25 cellular contexts compared by ENCODE assay signal in the genomic region with DNA sequence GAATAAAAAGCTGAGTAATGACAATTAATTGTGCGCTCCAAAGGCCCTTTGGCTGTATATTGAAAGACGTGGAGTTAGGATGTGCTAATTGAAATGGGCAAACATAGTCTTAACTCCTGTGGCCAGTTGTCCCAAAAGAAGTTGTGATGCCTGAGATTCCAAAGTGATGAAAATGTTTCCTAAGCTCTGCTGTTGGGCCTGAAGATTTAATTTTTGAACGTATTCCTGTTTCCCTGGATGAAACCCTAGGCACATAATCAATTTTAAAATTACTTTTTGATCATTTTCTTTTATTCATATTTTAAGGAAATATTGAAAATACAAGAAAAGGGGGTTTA.
DNase-seq lines count a peak whose midpoint lies in the region; ATAC-seq, FAIRE-seq and TF ChIP-seq lines count a peak whose summit lies in the region.
"Had no signal": no experiment of that assay in that cellular context is flagged by ENCODE, and none has a peak within 500 bp of the region (broad histone marks: within the 10 kb centered on the region; RNA-seq: fewer than 3 reads in every experiment).

No MANE protein-coding gene starts in this region.

- H3K27ac ChIP-seq in HepG2 (ENCODE audit: extremely low read length, insufficient read depth, low read length) (no peak overlapping the region), right lobe of liver (no peak overlapping the region), mesodermal cell (ENCODE audit: low read depth, low read length, severe bottlenecking) (peak overlapping the region; percentile 52)

- H4K20me1 ChIP-seq in HepG2 (ENCODE audit: insufficient read depth, low read length) = no peaks in the 10 kb centered on the region

- H3K36me3 ChIP-seq in HepG2 (replicated peaks in 1 of 2; ENCODE audit: control insufficient read depth in 1 of 2, insufficient read depth in 2 of 2, low read length in 2 of 2) (no peaks in the 10 kb centered on the region), right lobe of liver (no peaks in the 10 kb centered on the region), adipocyte (ENCODE audit: control insufficient read depth, insufficient read depth, low read length, severe bottlenecking) (no peaks in the 10 kb centered on the region), mesodermal cell (ENCODE audit: control insufficient read depth, insufficient read depth, low read length) (peaks cover 8% of the 10 kb centered on the region)

- CTCF ChIA-PET in HepG2 (lab: Yijun Ruan, JAX; ENCODE audit: low intra/inter-chr PET ratio, low total read pairs) = no interaction called here

- H3K4me2 ChIP-seq in HepG2 (ENCODE audit: low read depth, low read length) = no peak overlapping the region

- H3K4me3 ChIP-seq in HepG2 (replicated peaks in 1 of 3; ENCODE audit: insufficient read depth in 1 of 3, low read depth in 2 of 3, low read length in 3 of 3) (no peak overlapping the region), right lobe of liver (no peak overlapping the region), adipocyte (ENCODE audit: low read length) (no peak overlapping the region), mesodermal cell (ENCODE audit: extremely low read depth, insufficient read depth, low read length, poor library complexity, severe bottlenecking) (no peak overlapping the region)

- TF ChIP-seq CTCF in HepG2 (CRISPR knock-in tag; IDR thresholded peaks at IDR 0.05) (no peak), right lobe of liver (IDR thresholded peaks at IDR 0.05) (no peak)

- FAIRE-seq in HepG2 (lab: Jason Lieb, UNC) (no peak), urothelium cell line (lab: Jason Lieb, UNC) (no peak)
- FAIRE-seq: G401.6, GM12892 had no signal

- POLR2A ChIA-PET in HepG2 (lab: Yijun Ruan, JAX) = no interaction called here

- no peak for DNase-seq in HepG2 (ENCODE audit: low spot score)
- no peak for DNase-seq in right lobe of liver
- peak; percentile 31 for DNase-seq in adipocyte (ENCODE audit: low read depth)
- peak; percentile 13 for DNase-seq in urothelium cell line (ENCODE audit: low spot score)
- no peak for DNase-seq in medulla oblongata (ENCODE audit: extremely low spot score)
- no peak for DNase-seq in NCI-H1048 (lab: John Stamatoyannopoulos, UW)
- DNase-seq: C1 segment of cervical spinal cord; CD4-positive, alpha-beta memory T cell; COR-L47; DMS53; KBM-7; MV-4-11; NCI-H1105 treated with DMSO at 0.1 percent for 48 hours; NCI-H146; NCI-H1930; NCI-H2107; NCI-H446; NCI-H524 treated with DMSO at 0.1 percent for 48 hours; NCI-H82; NK-92 treated with Interleukin-12 subunit alpha and Interleukin-12 subunit beta, amount 100 ng/mL, for 24 hours; PC-3 had no signal

- H3K27me3 ChIP-seq in HepG2 (ENCODE audit: control insufficient read depth in 1 of 2, insufficient read depth in 2 of 2, low read length in 2 of 2) = no peaks in the 10 kb centered on the region; a peak in 1 of 5 replicates
- H3K27me3 ChIP-seq in right lobe of liver = no peaks in the 10 kb centered on the region
- H3K27me3 ChIP-seq in adipocyte (replicated peaks; ENCODE audit: control insufficient read depth, insufficient read depth, low read length) = no peaks in the 10 kb centered on the region

- TF ChIP-seq EP300 in HepG2 (IDR thresholded peaks at IDR 0.05; ENCODE audit: low read depth in 2 of 2, low read length in 2 of 2) = no peak
- no peak for TF ChIP-seq EP300 in HepG2 (CRISPR knock-in tag; IDR thresholded peaks at IDR 0.05; ENCODE audit: borderline replicate concordance)

- H3K79me2 ChIP-seq in HepG2 (ENCODE audit: insufficient read depth, low read length) = no peaks in the 10 kb centered on the region

- no peaks in the 10 kb centered on the region for H3K4me1 ChIP-seq in HepG2 (ENCODE audit: insufficient read depth, low read length)
- H3K4me1 ChIP-seq in right lobe of liver = peaks cover 0 to 34% (median 9%) of the 10 kb centered on the region in 4 donors
- peaks cover 21% of the 10 kb centered on the region for H3K4me1 ChIP-seq in adipocyte (ENCODE audit: control insufficient read depth, insufficient read depth, low read length)
- H3K4me1 ChIP-seq in mesodermal cell (ENCODE audit: control insufficient read depth, insufficient read depth, low read length, poor library complexity, severe bottlenecking) = peaks cover 43% of the 10 kb centered on the region

- no peak overlapping the region for H2AFZ ChIP-seq in HepG2 (ENCODE audit: low read length)

- intact Hi-C loops in HepG2 (cut with micrococcal nuclease; ENCODE audit: unreplicated experiment) = no loop called here
- intact Hi-C loops in right lobe of liver (cut with DNase I) = no loop called here

- BruUV-seq in HepG2 (replicated peaks; lab: Mats Ljungman, UMichigan) = no TSS peak

- ATAC-seq in HepG2 (no peak), right lobe of liver (no peak), GM18873 (IDR thresholded peaks at IDR 0.05; ENCODE audit: low FRiP score, unreplicated experiment) (no peak)
- ATAC-seq: PC-3 had no signal

- no peak overlapping the region for H3K9ac ChIP-seq in HepG2 (ENCODE audit: insufficient read depth, low read depth, low read length)
- no peak overlapping the region for H3K9ac ChIP-seq in adipocyte (ENCODE audit: low read length)

- TF ChIP-seq POLR2A in HepG2 (IDR thresholded peaks at IDR 0.05; ENCODE audit: insufficient read depth in 1 of 2, low read depth in 2 of 2, low read length in 2 of 2) = no peak
- no peak for TF ChIP-seq POLR2A in right lobe of liver (IDR thresholded peaks at IDR 0.05)

- WGBS in HepG2 (ENCODE audit: low lambda C conversion rate) = 1% methylated on average over 3 of the region's 3 CpGs
- 68% methylated on average over 3 of the region's 3 CpGs for WGBS in right lobe of liver (ENCODE audit: insufficient coverage, low coverage, low lambda C conversion rate, missing lambda C conversion rate)
- 85 to 93% methylated on average over 2 of the region's 3 CpGs for WGBS in mesodermal cell (ENCODE audit: insufficient coverage in 2 of 2), 2 experiments

- in situ Hi-C loops in HepG2 (cut with HindIII; ENCODE audit: extremely low pct_ligation_motif_present, low pct_unique_long_range_greater_than_20kb) = no loop called here

- TF ChIP-seq RAD21 in HepG2 (CRISPR knock-in tag; IDR thresholded peaks at IDR 0.05) = no peak

- H3K9me3 ChIP-seq in HepG2 (ENCODE audit: low read length) = no peaks in the 10 kb centered on the region
- H3K9me3 ChIP-seq in right lobe of liver = no peaks in the 10 kb centered on the region
- no peaks in the 10 kb centered on the region for H3K9me3 ChIP-seq in adipocyte (ENCODE audit: control insufficient read depth, low read length)
- no peaks in the 10 kb centered on the region for H3K9me3 ChIP-seq in mesodermal cell (ENCODE audit: control insufficient read depth, low read length)

TF ChIP-seq in HepG2, 621 proteins besides CTCF, POLR2A, EP300 and RAD21 (continues in another document):
- TF ChIP-seq CHD2 (IDR thresholded peaks at IDR 0.05; ENCODE audit: low read depth, low read length) (no peak), PHF5A (CRISPR knock-in tag; IDR thresholded peaks at IDR 0.05; ENCODE audit: low read depth, unreplicated experiment) (no peak), HOXA9 (CRISPR knock-in tag; IDR thresholded peaks at IDR 0.05; ENCODE audit: borderline replicate concordance) (no peak)
- TF ChIP-seq, protein P1, sequence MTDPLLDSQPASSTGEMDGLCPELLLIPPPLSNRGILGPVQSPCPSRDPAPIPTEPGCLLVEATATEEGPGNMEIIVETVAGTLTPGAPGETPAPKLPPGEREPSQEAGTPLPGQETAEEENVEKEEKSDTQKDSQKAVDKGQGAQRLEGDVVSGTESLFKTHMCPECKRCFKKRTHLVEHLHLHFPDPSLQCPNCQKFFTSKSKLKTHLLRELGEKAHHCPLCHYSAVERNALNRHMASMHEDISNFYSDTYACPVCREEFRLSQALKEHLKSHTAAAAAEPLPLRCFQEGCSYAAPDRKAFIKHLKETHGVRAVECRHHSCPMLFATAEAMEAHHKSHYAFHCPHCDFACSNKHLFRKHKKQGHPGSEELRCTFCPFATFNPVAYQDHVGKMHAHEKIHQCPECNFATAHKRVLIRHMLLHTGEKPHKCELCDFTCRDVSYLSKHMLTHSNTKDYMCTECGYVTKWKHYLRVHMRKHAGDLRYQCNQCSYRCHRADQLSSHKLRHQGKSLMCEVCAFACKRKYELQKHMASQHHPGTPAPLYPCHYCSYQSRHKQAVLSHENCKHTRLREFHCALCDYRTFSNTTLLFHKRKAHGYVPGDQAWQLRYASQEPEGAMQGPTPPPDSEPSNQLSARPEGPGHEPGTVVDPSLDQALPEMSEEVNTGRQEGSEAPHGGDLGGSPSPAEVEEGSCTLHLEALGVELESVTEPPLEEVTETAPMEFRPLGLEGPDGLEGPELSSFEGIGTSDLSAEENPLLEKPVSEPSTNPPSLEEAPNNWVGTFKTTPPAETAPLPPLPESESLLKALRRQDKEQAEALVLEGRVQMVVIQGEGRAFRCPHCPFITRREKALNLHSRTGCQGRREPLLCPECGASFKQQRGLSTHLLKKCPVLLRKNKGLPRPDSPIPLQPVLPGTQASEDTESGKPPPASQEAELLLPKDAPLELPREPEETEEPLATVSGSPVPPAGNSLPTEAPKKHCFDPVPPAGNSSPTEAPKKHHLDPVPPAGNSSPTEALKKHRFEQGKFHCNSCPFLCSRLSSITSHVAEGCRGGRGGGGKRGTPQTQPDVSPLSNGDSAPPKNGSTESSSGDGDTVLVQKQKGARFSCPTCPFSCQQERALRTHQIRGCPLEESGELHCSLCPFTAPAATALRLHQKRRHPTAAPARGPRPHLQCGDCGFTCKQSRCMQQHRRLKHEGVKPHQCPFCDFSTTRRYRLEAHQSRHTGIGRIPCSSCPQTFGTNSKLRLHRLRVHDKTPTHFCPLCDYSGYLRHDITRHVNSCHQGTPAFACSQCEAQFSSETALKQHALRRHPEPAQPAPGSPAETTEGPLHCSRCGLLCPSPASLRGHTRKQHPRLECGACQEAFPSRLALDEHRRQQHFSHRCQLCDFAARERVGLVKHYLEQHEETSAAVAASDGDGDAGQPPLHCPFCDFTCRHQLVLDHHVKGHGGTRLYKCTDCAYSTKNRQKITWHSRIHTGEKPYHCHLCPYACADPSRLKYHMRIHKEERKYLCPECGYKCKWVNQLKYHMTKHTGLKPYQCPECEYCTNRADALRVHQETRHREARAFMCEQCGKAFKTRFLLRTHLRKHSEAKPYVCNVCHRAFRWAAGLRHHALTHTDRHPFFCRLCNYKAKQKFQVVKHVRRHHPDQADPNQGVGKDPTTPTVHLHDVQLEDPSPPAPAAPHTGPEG (CRISPR knock-in tag; IDR thresholded peaks at IDR 0.05) = no peak

Comparison
In these comparisons a context has a peak if more than half of its experiments do, and no peak if none do; other contexts are left out.
1. DNase-seq: peak in adipocyte (single experiment) and urothelium cell line (single experiment); none in HepG2 (single experiment), right lobe of liver (0 of 3), medulla oblongata (single experiment) and NCI-H1048 (single experiment).